In the genomic region with DNA sequence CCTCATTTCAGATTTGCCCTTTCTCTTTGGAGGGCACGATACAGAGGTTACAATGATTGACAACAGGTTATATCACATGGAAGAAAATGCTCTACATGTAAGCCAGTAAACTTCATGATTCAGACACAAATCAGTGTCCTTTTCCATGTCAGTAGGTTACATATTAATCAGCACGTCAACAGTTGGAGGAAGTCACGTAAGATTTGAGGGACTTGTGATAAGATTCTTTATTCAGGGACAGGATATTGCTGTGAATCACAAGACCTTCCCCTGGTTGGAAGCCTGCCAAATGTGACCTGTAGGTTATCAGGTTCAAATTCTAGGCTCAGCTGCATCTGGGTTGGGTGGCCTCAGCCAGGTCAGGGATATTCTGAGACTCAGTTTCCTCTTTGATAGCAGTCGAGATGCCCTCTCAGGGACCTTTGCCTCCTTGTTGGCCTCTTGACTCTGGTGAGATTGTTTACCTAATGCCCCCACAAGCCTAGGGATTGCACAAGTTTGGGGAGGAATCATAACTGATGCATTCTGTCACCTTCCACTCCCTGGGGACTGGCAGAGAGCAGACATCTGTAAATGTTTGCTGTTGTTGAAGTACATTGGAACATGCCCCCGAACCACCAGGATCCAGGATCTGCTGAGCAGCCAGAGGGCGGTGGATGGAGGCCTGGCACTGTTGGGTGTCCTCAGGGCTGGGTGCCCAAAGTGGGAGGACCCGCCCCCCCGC, we compare ENCODE assay signal across 1 cellular context.
TF ChIP-seq lines count a peak whose summit lies in the region.

No MANE protein-coding gene starts in this region.

TF ChIP-seq in HepG2, 621 proteins besides CTCF, POLR2A, EP300 and RAD21 (continued from another document and continues in another):
- TF ChIP-seq, protein P1, sequence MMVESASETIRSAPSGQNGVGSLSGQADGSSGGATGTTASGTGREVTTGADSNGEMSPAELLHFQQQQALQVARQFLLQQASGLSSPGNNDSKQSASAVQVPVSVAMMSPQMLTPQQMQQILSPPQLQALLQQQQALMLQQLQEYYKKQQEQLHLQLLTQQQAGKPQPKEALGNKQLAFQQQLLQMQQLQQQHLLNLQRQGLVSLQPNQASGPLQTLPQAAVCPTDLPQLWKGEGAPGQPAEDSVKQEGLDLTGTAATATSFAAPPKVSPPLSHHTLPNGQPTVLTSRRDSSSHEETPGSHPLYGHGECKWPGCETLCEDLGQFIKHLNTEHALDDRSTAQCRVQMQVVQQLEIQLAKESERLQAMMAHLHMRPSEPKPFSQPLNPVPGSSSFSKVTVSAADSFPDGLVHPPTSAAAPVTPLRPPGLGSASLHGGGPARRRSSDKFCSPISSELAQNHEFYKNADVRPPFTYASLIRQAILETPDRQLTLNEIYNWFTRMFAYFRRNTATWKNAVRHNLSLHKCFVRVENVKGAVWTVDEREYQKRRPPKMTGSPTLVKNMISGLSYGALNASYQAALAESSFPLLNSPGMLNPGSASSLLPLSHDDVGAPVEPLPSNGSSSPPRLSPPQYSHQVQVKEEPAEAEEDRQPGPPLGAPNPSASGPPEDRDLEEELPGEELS (CRISPR knock-in tag; IDR thresholded peaks at IDR 0.05) = peak; percentile 89
- TF ChIP-seq MEIS1 (CRISPR knock-in tag; IDR thresholded peaks at IDR 0.05; ENCODE audit: borderline replicate concordance) = peak; percentile 97
- TF ChIP-seq MBNL3 (CRISPR knock-in tag; conservative IDR thresholded peaks at IDR 0.05) = no peak
- TF ChIP-seq, protein P2, sequence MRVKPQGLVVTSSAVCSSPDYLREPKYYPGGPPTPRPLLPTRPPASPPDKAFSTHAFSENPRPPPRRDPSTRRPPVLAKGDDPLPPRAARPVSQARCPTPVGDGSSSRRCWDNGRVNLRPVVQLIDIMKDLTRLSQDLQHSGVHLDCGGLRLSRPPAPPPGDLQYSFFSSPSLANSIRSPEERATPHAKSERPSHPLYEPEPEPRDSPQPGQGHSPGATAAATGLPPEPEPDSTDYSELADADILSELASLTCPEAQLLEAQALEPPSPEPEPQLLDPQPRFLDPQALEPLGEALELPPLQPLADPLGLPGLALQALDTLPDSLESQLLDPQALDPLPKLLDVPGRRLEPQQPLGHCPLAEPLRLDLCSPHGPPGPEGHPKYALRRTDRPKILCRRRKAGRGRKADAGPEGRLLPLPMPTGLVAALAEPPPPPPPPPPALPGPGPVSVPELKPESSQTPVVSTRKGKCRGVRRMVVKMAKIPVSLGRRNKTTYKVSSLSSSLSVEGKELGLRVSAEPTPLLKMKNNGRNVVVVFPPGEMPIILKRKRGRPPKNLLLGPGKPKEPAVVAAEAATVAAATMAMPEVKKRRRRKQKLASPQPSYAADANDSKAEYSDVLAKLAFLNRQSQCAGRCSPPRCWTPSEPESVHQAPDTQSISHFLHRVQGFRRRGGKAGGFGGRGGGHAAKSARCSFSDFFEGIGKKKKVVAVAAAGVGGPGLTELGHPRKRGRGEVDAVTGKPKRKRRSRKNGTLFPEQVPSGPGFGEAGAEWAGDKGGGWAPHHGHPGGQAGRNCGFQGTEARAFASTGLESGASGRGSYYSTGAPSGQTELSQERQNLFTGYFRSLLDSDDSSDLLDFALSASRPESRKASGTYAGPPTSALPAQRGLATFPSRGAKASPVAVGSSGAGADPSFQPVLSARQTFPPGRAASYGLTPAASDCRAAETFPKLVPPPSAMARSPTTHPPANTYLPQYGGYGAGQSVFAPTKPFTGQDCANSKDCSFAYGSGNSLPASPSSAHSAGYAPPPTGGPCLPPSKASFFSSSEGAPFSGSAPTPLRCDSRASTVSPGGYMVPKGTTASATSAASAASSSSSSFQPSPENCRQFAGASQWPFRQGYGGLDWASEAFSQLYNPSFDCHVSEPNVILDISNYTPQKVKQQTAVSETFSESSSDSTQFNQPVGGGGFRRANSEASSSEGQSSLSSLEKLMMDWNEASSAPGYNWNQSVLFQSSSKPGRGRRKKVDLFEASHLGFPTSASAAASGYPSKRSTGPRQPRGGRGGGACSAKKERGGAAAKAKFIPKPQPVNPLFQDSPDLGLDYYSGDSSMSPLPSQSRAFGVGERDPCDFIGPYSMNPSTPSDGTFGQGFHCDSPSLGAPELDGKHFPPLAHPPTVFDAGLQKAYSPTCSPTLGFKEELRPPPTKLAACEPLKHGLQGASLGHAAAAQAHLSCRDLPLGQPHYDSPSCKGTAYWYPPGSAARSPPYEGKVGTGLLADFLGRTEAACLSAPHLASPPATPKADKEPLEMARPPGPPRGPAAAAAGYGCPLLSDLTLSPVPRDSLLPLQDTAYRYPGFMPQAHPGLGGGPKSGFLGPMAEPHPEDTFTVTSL (CRISPR knock-in tag; IDR thresholded peaks at IDR 0.05; ENCODE audit: borderline replicate concordance) = peak; percentile 88
- 0 out of 4 replicates have a peak, but pooled peaks of 1 of the 2 experiments have one; percentile 5 for TF ChIP-seq REST (IDR thresholded peaks at IDR 0.05; ENCODE audit: borderline replicate concordance in 1 of 2, low read depth in 1 of 2, low read length in 2 of 2)
- no peak for TF ChIP-seq ZNF629 (CRISPR knock-in tag; conservative IDR thresholded peaks at IDR 0.05)
- peak; percentile 69 for TF ChIP-seq AKAP8 (CRISPR knock-in tag; IDR thresholded peaks at IDR 0.05)
- TF ChIP-seq POLR2G (IDR thresholded peaks at IDR 0.05; ENCODE audit: low read depth, low read length) = peak; percentile 51
- TF ChIP-seq UBTF (CRISPR knock-in tag; IDR thresholded peaks at IDR 0.05) = peak; percentile 54; the same call in 1 of the 2 replicates
- TF ChIP-seq, protein P3, sequence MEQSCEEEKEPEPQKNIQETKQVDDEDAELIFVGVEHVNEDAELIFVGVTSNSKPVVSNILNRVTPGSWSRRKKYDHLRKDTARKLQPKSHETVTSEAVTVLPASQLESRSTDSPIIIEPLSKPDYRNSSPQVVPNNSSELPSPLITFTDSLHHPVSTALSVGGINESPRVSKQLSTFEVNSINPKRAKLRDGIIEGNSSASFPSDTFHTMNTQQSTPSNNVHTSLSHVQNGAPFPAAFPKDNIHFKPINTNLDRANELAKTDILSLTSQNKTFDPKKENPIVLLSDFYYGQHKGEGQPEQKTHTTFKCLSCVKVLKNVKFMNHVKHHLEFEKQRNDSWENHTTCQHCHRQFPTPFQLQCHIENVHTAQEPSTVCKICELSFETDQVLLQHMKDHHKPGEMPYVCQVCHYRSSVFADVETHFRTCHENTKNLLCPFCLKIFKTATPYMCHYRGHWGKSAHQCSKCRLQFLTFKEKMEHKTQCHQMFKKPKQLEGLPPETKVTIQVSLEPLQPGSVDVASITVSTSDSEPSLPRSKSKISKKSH (CRISPR knock-in tag; IDR thresholded peaks at IDR 0.05; ENCODE audit: borderline replicate concordance) = no peak
- TF ChIP-seq, protein P4, sequence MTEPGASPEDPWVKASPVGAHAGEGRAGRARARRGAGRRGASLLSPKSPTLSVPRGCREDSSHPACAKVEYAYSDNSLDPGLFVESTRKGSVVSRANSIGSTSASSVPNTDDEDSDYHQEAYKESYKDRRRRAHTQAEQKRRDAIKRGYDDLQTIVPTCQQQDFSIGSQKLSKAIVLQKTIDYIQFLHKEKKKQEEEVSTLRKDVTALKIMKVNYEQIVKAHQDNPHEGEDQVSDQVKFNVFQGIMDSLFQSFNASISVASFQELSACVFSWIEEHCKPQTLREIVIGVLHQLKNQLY (CRISPR knock-in tag; IDR thresholded peaks at IDR 0.05) = peak; percentile 84
- peak; percentile 77 for TF ChIP-seq DPF2 (CRISPR knock-in tag; IDR thresholded peaks at IDR 0.05; ENCODE audit: borderline replicate concordance, low read depth)
- TF ChIP-seq GABPB1 (CRISPR knock-in tag; IDR thresholded peaks at IDR 0.05) = peak; percentile 34; the same call in 1 of the 2 replicates
- TF ChIP-seq ARID4A (CRISPR knock-in tag; IDR thresholded peaks at IDR 0.05; ENCODE audit: borderline replicate concordance) = peak; percentile 50; the same call in 1 of the 2 replicates
- TF ChIP-seq ELF3 (CRISPR knock-in tag; IDR thresholded peaks at IDR 0.05) = peak; percentile 93
- TF ChIP-seq ZC3H13 (CRISPR knock-in tag; IDR thresholded peaks at IDR 0.05) = no peak
- peak; percentile 94 for TF ChIP-seq ARID3A (IDR thresholded peaks at IDR 0.05; ENCODE audit: low read depth, low read length)
- TF ChIP-seq, protein P5, sequence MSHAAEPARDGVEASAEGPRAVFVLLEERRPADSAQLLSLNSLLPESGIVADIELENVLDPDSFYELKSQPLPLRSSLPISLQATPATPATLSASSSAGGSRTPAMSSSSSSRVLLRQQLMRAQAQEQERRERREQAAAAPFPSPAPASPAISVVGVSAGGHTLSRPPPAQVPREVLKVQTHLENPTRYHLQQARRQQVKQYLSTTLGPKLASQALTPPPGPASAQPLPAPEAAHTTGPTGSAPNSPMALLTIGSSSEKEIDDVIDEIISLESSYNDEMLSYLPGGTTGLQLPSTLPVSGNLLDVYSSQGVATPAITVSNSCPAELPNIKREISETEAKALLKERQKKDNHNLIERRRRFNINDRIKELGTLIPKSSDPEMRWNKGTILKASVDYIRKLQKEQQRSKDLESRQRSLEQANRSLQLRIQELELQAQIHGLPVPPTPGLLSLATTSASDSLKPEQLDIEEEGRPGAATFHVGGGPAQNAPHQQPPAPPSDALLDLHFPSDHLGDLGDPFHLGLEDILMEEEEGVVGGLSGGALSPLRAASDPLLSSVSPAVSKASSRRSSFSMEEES (CRISPR knock-in tag; IDR thresholded peaks at IDR 0.05) = peak; percentile 99
- peak; percentile 70; the same call in 1 of the 2 replicates for TF ChIP-seq HNRNPL (IDR thresholded peaks at IDR 0.05; ENCODE audit: low read depth, low read length)
- peak; percentile 96 for TF ChIP-seq MED8 (CRISPR knock-in tag; IDR thresholded peaks at IDR 0.05; ENCODE audit: insufficient replicate concordance)
- peak; percentile 68; the same call in 1 of the 2 replicates for TF ChIP-seq ZNF816 (CRISPR knock-in tag; IDR thresholded peaks at IDR 0.05; ENCODE audit: borderline replicate concordance)
